1 cellular context compared by ENCODE assay signal in genomic region chr5:10563940-10564837, GRCh38.
TF ChIP-seq lines count a peak whose summit lies in the region.

Gene ANKRD33B (plus strand): TSS chr5:10564070. CDS start chr5:10564468, 398 bp downstream.

TF ChIP-seq in HEK293, 187 proteins besides CTCF, POLR2A, EP300 and RAD21 (continued from another document):
- TF ChIP-seq ZNF501 (tag by site-specific recombination; IDR thresholded peaks at IDR 0.05) (no peak), IKZF3 (tag by site-specific recombination; IDR thresholded peaks at IDR 0.05) (no peak), ZNF449 (tag by site-specific recombination; IDR thresholded peaks at IDR 0.05) (no peak), ZNF280D (tag by site-specific recombination; IDR thresholded peaks at IDR 0.05) (no peak), ZNF514 (tag by site-specific recombination; IDR thresholded peaks at IDR 0.05) (no peak), PRDM2 (tag by site-specific recombination; IDR thresholded peaks at IDR 0.05; ENCODE audit: borderline replicate concordance) (no peak), KLF7 (tag by site-specific recombination; IDR thresholded peaks at IDR 0.05; ENCODE audit: borderline replicate concordance) (peak; percentile 77; the same call in 1 of the 2 replicates), ZNF19 (tag by site-specific recombination; IDR thresholded peaks at IDR 0.05; ENCODE audit: low read depth) (no peak), ZSCAN4 (tag by site-specific recombination; IDR thresholded peaks at IDR 0.05) (no peak), HOXC10 (CRISPR knock-in tag; IDR thresholded peaks at IDR 0.05) (no peak), ZNF16 (tag by site-specific recombination; IDR thresholded peaks at IDR 0.05; ENCODE audit: low read depth) (no peak), ZNF580 (tag by site-specific recombination; IDR thresholded peaks at IDR 0.05) (no peak), ZNF302 (tag by site-specific recombination; IDR thresholded peaks at IDR 0.05; ENCODE audit: low read depth) (no peak), ZNF202 (tag by site-specific recombination; IDR thresholded peaks at IDR 0.05; ENCODE audit: borderline replicate concordance) (no peak), ZNF2 (tag by site-specific recombination; IDR thresholded peaks at IDR 0.05) (no peak), TRIM28 (IDR thresholded peaks at IDR 0.05; ENCODE audit: borderline replicate concordance, low read length) (no peak), KLF16 (tag by site-specific recombination; IDR thresholded peaks at IDR 0.05) (no peak), ZFP41 (tag by site-specific recombination; IDR thresholded peaks at IDR 0.05; ENCODE audit: borderline replicate concordance) (no peak), ZNF530 (tag by site-specific recombination; IDR thresholded peaks at IDR 0.05; ENCODE audit: low read depth) (no peak), ZSCAN5A (tag by site-specific recombination; IDR thresholded peaks at IDR 0.05) (no peak), ZNF266 (tag by site-specific recombination; IDR thresholded peaks at IDR 0.05; ENCODE audit: low read depth) (no peak), ZNF704 (tag by site-specific recombination; IDR thresholded peaks at IDR 0.05) (no peak), ZFP69B (tag by site-specific recombination; IDR thresholded peaks at IDR 0.05) (no peak), BCL11A (tag by site-specific recombination; IDR thresholded peaks at IDR 0.05; ENCODE audit: low read depth) (no peak), ZNF660 (tag by site-specific recombination; IDR thresholded peaks at IDR 0.05) (no peak; the same call in 1 of the 2 replicates), ZSCAN23 (tag by site-specific recombination; IDR thresholded peaks at IDR 0.05) (no peak), ZNF366 (tag by site-specific recombination; conservative IDR thresholded peaks at IDR 0.05) (no peak), ZNF548 (tag by site-specific recombination; IDR thresholded peaks at IDR 0.05) (no peak), ZNF350 (tag by site-specific recombination; IDR thresholded peaks at IDR 0.05) (no peak), PATZ1 (tag by site-specific recombination; IDR thresholded peaks at IDR 0.05) (no peak)
